1 cellular context compared by ENCODE assay signal in the genomic region with DNA sequence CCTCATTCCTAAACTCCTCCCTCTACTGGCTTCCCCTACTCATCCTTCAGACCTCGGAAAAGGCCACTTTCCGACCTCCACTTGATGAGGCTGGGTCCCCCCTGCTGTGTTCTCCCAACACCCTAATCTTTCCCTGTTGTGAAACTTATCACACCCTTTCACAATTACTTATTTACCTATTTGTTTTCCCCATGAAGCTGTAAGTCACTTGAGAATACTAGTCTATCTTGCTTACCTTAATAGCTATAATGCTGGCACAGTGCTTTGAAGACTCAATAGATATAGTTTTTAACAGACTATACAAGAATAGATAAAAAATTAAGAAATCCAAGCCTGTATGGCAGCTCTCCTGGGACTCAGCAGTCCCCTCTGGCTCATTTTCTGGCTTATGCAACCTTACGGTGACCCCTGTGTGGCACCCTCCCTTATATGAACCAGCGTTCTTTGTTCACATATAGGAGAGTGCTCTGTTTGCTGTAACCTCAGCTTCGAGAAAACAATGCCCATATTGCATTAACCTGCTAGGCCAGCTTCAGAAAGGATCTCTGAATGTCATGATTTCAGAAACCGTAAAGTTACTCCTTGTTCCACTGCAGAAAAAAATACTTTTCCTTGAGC.
TF ChIP-seq lines count a peak whose summit lies in the region.

No MANE protein-coding gene starts in this region.

TF ChIP-seq in HepG2, 621 proteins besides CTCF, POLR2A, EP300 and RAD21 (continued from another document and continues in another):
- TF ChIP-seq, protein P1, sequence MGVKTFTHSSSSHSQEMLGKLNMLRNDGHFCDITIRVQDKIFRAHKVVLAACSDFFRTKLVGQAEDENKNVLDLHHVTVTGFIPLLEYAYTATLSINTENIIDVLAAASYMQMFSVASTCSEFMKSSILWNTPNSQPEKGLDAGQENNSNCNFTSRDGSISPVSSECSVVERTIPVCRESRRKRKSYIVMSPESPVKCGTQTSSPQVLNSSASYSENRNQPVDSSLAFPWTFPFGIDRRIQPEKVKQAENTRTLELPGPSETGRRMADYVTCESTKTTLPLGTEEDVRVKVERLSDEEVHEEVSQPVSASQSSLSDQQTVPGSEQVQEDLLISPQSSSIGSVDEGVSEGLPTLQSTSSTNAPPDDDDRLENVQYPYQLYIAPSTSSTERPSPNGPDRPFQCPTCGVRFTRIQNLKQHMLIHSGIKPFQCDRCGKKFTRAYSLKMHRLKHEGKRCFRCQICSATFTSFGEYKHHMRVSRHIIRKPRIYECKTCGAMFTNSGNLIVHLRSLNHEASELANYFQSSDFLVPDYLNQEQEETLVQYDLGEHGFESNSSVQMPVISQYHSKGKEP (CRISPR knock-in tag; IDR thresholded peaks at IDR 0.05) = no peak
- TF ChIP-seq, protein P2, sequence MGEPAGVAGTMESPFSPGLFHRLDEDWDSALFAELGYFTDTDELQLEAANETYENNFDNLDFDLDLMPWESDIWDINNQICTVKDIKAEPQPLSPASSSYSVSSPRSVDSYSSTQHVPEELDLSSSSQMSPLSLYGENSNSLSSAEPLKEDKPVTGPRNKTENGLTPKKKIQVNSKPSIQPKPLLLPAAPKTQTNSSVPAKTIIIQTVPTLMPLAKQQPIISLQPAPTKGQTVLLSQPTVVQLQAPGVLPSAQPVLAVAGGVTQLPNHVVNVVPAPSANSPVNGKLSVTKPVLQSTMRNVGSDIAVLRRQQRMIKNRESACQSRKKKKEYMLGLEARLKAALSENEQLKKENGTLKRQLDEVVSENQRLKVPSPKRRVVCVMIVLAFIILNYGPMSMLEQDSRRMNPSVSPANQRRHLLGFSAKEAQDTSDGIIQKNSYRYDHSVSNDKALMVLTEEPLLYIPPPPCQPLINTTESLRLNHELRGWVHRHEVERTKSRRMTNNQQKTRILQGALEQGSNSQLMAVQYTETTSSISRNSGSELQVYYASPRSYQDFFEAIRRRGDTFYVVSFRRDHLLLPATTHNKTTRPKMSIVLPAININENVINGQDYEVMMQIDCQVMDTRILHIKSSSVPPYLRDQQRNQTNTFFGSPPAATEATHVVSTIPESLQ (CRISPR knock-in tag; conservative IDR thresholded peaks at IDR 0.05) = no peak
- TF ChIP-seq RXRB (CRISPR knock-in tag; IDR thresholded peaks at IDR 0.05; ENCODE audit: borderline replicate concordance) = peak; percentile 51
- TF ChIP-seq PHF21A (CRISPR knock-in tag; IDR thresholded peaks at IDR 0.05) = peak; percentile 16; the same call in 1 of the 2 replicates
- TF ChIP-seq ZNF652 (CRISPR knock-in tag; IDR thresholded peaks at IDR 0.05; ENCODE audit: borderline replicate concordance, low read depth) = no peak
- TF ChIP-seq FOXJ3 (CRISPR knock-in tag; IDR thresholded peaks at IDR 0.05; ENCODE audit: borderline replicate concordance) = peak; percentile 57; the same call in 1 of the 2 replicates
- peak; percentile 34; the same call in 1 of the 2 replicates for TF ChIP-seq ZNF331 (CRISPR knock-in tag; IDR thresholded peaks at IDR 0.05)
- peak; percentile 60; the same call in 1 of the 2 replicates for TF ChIP-seq MEF2D (CRISPR knock-in tag; IDR thresholded peaks at IDR 0.05)
- TF ChIP-seq SOX5 (CRISPR knock-in tag; IDR thresholded peaks at IDR 0.05; ENCODE audit: borderline replicate concordance) = peak; percentile 63
- peak; percentile 69 for TF ChIP-seq CEBPG (CRISPR knock-in tag; IDR thresholded peaks at IDR 0.05)
- TF ChIP-seq JDP2 (CRISPR knock-in tag; IDR thresholded peaks at IDR 0.05; ENCODE audit: borderline replicate concordance) = no peak
- TF ChIP-seq, protein P3, sequence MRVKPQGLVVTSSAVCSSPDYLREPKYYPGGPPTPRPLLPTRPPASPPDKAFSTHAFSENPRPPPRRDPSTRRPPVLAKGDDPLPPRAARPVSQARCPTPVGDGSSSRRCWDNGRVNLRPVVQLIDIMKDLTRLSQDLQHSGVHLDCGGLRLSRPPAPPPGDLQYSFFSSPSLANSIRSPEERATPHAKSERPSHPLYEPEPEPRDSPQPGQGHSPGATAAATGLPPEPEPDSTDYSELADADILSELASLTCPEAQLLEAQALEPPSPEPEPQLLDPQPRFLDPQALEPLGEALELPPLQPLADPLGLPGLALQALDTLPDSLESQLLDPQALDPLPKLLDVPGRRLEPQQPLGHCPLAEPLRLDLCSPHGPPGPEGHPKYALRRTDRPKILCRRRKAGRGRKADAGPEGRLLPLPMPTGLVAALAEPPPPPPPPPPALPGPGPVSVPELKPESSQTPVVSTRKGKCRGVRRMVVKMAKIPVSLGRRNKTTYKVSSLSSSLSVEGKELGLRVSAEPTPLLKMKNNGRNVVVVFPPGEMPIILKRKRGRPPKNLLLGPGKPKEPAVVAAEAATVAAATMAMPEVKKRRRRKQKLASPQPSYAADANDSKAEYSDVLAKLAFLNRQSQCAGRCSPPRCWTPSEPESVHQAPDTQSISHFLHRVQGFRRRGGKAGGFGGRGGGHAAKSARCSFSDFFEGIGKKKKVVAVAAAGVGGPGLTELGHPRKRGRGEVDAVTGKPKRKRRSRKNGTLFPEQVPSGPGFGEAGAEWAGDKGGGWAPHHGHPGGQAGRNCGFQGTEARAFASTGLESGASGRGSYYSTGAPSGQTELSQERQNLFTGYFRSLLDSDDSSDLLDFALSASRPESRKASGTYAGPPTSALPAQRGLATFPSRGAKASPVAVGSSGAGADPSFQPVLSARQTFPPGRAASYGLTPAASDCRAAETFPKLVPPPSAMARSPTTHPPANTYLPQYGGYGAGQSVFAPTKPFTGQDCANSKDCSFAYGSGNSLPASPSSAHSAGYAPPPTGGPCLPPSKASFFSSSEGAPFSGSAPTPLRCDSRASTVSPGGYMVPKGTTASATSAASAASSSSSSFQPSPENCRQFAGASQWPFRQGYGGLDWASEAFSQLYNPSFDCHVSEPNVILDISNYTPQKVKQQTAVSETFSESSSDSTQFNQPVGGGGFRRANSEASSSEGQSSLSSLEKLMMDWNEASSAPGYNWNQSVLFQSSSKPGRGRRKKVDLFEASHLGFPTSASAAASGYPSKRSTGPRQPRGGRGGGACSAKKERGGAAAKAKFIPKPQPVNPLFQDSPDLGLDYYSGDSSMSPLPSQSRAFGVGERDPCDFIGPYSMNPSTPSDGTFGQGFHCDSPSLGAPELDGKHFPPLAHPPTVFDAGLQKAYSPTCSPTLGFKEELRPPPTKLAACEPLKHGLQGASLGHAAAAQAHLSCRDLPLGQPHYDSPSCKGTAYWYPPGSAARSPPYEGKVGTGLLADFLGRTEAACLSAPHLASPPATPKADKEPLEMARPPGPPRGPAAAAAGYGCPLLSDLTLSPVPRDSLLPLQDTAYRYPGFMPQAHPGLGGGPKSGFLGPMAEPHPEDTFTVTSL (CRISPR knock-in tag; IDR thresholded peaks at IDR 0.05; ENCODE audit: borderline replicate concordance) = no peak
- no peak for TF ChIP-seq ZNF234 (CRISPR knock-in tag; conservative IDR thresholded peaks at IDR 0.05)
- TF ChIP-seq, protein P4, sequence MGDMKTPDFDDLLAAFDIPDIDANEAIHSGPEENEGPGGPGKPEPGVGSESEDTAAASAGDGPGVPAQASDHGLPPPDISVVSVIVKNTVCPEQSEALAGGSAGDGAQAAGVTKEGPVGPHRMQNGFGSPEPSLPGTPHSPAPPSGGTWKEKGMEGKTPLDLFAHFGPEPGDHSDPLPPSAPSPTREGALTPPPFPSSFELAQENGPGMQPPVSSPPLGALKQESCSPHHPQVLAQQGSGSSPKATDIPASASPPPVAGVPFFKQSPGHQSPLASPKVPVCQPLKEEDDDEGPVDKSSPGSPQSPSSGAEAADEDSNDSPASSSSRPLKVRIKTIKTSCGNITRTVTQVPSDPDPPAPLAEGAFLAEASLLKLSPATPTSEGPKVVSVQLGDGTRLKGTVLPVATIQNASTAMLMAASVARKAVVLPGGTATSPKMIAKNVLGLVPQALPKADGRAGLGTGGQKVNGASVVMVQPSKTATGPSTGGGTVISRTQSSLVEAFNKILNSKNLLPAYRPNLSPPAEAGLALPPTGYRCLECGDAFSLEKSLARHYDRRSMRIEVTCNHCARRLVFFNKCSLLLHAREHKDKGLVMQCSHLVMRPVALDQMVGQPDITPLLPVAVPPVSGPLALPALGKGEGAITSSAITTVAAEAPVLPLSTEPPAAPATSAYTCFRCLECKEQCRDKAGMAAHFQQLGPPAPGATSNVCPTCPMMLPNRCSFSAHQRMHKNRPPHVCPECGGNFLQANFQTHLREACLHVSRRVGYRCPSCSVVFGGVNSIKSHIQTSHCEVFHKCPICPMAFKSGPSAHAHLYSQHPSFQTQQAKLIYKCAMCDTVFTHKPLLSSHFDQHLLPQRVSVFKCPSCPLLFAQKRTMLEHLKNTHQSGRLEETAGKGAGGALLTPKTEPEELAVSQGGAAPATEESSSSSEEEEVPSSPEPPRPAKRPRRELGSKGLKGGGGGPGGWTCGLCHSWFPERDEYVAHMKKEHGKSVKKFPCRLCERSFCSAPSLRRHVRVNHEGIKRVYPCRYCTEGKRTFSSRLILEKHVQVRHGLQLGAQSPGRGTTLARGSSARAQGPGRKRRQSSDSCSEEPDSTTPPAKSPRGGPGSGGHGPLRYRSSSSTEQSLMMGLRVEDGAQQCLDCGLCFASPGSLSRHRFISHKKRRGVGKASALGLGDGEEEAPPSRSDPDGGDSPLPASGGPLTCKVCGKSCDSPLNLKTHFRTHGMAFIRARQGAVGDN (CRISPR knock-in tag; IDR thresholded peaks at IDR 0.05) = no peak
- 0 out of 2 replicates have a peak, but pooled peaks have one; percentile 10 for TF ChIP-seq ZNF644 (CRISPR knock-in tag; IDR thresholded peaks at IDR 0.05; ENCODE audit: low read depth)
- TF ChIP-seq KLF12 (CRISPR knock-in tag; IDR thresholded peaks at IDR 0.05; ENCODE audit: borderline replicate concordance) = no peak
- no peak for TF ChIP-seq ELF3 (CRISPR knock-in tag; IDR thresholded peaks at IDR 0.05)
- TF ChIP-seq ZBTB38 (CRISPR knock-in tag; IDR thresholded peaks at IDR 0.05) = no peak
- peak; percentile 26; the same call in 1 of the 2 replicates for TF ChIP-seq CEBPB (IDR thresholded peaks at IDR 0.05; ENCODE audit: borderline replicate concordance, low read depth, low read length)
- no peak for TF ChIP-seq MAFG (CRISPR knock-in tag; IDR thresholded peaks at IDR 0.05)
- no peak for TF ChIP-seq FOXK1 (CRISPR knock-in tag; IDR thresholded peaks at IDR 0.05; ENCODE audit: borderline replicate concordance, low read depth)
- TF ChIP-seq, protein P5, sequence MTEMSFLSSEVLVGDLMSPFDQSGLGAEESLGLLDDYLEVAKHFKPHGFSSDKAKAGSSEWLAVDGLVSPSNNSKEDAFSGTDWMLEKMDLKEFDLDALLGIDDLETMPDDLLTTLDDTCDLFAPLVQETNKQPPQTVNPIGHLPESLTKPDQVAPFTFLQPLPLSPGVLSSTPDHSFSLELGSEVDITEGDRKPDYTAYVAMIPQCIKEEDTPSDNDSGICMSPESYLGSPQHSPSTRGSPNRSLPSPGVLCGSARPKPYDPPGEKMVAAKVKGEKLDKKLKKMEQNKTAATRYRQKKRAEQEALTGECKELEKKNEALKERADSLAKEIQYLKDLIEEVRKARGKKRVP (CRISPR knock-in tag; IDR thresholded peaks at IDR 0.05) = peak in 1 of 2 experiments; percentile 78; a peak in 2 of 4 replicates
- TF ChIP-seq ZNF33B (CRISPR knock-in tag; IDR thresholded peaks at IDR 0.05) = 0 out of 2 replicates have a peak, but pooled peaks have one; percentile 24
- TF ChIP-seq, protein P6, sequence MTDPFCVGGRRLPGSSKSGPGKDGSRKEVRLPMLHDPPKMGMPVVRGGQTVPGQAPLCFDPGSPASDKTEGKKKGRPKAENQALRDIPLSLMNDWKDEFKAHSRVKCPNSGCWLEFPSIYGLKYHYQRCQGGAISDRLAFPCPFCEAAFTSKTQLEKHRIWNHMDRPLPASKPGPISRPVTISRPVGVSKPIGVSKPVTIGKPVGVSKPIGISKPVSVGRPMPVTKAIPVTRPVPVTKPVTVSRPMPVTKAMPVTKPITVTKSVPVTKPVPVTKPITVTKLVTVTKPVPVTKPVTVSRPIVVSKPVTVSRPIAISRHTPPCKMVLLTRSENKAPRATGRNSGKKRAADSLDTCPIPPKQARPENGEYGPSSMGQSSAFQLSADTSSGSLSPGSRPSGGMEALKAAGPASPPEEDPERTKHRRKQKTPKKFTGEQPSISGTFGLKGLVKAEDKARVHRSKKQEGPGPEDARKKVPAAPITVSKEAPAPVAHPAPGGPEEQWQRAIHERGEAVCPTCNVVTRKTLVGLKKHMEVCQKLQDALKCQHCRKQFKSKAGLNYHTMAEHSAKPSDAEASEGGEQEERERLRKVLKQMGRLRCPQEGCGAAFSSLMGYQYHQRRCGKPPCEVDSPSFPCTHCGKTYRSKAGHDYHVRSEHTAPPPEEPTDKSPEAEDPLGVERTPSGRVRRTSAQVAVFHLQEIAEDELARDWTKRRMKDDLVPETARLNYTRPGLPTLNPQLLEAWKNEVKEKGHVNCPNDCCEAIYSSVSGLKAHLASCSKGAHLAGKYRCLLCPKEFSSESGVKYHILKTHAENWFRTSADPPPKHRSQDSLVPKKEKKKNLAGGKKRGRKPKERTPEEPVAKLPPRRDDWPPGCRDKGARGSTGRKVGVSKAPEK (CRISPR knock-in tag; IDR thresholded peaks at IDR 0.05; ENCODE audit: borderline replicate concordance) = 0 out of 2 replicates have a peak, but pooled peaks have one; percentile 70
- TF ChIP-seq PCBP1 (IDR thresholded peaks at IDR 0.05; ENCODE audit: borderline replicate concordance, low read depth, low read length) = no peak
- no peak for TF ChIP-seq SIN3A (IDR thresholded peaks at IDR 0.05; ENCODE audit: borderline replicate concordance, low read depth, low read length)
- 0 out of 2 replicates have a peak, but pooled peaks have one; percentile 27 for TF ChIP-seq ZNF264 (CRISPR knock-in tag; IDR thresholded peaks at IDR 0.05)
- TF ChIP-seq, protein P7, sequence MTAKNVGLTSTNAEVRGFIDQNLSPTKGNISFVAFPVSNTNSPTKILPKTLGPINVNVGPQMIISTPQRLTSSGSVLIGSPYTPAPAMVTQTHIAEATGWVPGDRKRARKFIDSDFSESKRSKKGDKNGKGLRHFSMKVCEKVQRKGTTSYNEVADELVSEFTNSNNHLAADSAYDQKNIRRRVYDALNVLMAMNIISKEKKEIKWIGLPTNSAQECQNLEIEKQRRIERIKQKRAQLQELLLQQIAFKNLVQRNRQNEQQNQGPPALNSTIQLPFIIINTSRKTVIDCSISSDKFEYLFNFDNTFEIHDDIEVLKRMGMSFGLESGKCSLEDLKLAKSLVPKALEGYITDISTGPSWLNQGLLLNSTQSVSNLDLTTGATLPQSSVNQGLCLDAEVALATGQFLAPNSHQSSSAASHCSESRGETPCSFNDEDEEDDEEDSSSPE (CRISPR knock-in tag; IDR thresholded peaks at IDR 0.05) = no peak
- TF ChIP-seq, protein P8, sequence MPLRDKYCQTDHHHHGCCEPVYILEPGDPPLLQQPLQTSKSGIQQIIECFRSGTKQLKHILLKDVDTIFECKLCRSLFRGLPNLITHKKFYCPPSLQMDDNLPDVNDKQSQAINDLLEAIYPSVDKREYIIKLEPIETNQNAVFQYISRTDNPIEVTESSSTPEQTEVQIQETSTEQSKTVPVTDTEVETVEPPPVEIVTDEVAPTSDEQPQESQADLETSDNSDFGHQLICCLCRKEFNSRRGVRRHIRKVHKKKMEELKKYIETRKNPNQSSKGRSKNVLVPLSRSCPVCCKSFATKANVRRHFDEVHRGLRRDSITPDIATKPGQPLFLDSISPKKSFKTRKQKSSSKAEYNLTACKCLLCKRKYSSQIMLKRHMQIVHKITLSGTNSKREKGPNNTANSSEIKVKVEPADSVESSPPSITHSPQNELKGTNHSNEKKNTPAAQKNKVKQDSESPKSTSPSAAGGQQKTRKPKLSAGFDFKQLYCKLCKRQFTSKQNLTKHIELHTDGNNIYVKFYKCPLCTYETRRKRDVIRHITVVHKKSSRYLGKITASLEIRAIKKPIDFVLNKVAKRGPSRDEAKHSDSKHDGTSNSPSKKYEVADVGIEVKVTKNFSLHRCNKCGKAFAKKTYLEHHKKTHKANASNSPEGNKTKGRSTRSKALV (CRISPR knock-in tag; IDR thresholded peaks at IDR 0.05) = peak; percentile 25; the same call in 1 of the 2 replicates
- no peak for TF ChIP-seq ARNTL (CRISPR knock-in tag; IDR thresholded peaks at IDR 0.05)
- TF ChIP-seq, protein P9, sequence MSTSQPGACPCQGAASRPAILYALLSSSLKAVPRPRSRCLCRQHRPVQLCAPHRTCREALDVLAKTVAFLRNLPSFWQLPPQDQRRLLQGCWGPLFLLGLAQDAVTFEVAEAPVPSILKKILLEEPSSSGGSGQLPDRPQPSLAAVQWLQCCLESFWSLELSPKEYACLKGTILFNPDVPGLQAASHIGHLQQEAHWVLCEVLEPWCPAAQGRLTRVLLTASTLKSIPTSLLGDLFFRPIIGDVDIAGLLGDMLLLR (CRISPR knock-in tag; IDR thresholded peaks at IDR 0.05) = no peak
